In genomic region chr11:65953471-65953870, GRCh38 we compare ENCODE assay signal across 27 cellular contexts. TPM values are rescaled to one million over a fixed set of nuclear protein-coding genes. Genes with fewer than 3 reads are reported as not detected.
"Had no signal": no experiment of that assay in that cellular context is flagged by ENCODE, and none has a peak within 500 bp of the region (broad histone marks: within the 10 kb centered on the region; RNA-seq: fewer than 3 reads in every experiment).

No MANE protein-coding gene starts in this region.

- H2AFZ ChIP-seq: parathyroid adenoma had no signal

- H3K27ac ChIP-seq: breast epithelium, foreskin keratinocyte, heart left ventricle, left ventricle myocardium inferior, parathyroid adenoma, psoas muscle, sigmoid colon, thoracic aorta, uterus had no signal

- H3K79me2 ChIP-seq: parathyroid adenoma had no signal

- H3K4me1 ChIP-seq: breast epithelium, foreskin keratinocyte, heart left ventricle, left ventricle myocardium inferior, parathyroid adenoma, psoas muscle, sigmoid colon, uterus had no signal

- H3K4me3 ChIP-seq: breast epithelium, heart left ventricle, left ventricle myocardium inferior, lung, psoas muscle, sigmoid colon, thoracic aorta, uterus had no signal

- H3K36me3 ChIP-seq: breast epithelium, heart left ventricle, left ventricle myocardium inferior, sigmoid colon, thoracic aorta, uterus had no signal

- H3K9ac ChIP-seq: parathyroid adenoma had no signal

- DNase-seq: activated CD4-positive, alpha-beta T cell treated with anti-CD3 and anti-CD28 coated beads for 36 hours; activated naive CD4-positive, alpha-beta T cell; activated T-cell treated with anti-CD3 and anti-CD28 coated beads for 4 hours; activated T-cell treated with anti-CD3 and anti-CD28 coated beads, Interleukin-2, amount 50 U/mL, for 72 hours; central memory CD4-positive, alpha-beta T cell; endodermal cell; foreskin keratinocyte; heart left ventricle; left ventricle myocardium inferior; naive B cell; nephron progenitor cell; nucleus accumbens; psoas muscle; sigmoid colon; small intestine; stimulated activated CD4-positive, alpha-beta T cell treated with anti-CD3 and anti-CD28 coated beads, Interleukin-4, amount 100 ng/mL, for 24 hours; T-helper 2 cell; uterus had no signal

- H3K9me3 ChIP-seq: breast epithelium, heart left ventricle, left ventricle myocardium inferior, psoas muscle, sigmoid colon, thoracic aorta, uterus had no signal

- H3K27me3 ChIP-seq: uterus had no signal

- FAIRE-seq: islet of Langerhans, small intestine had no signal

RNA-seq across cellular contexts. Expression of gene TSGA10IP, which starts 8.2 kb away (rescaled TPM):
- total RNA-seq: activated CD4-positive, alpha-beta T cell treated with anti-CD3 and anti-CD28 coated beads for 36 hours; activated naive CD4-positive, alpha-beta T cell treated with anti-CD3 and anti-CD28 coated beads, Interleukin-2, amount 50 U/mL, for 72 hours; activated T-cell treated with anti-CD3 and anti-CD28 coated beads, Interleukin-2, amount 50 U/mL, for 72 hours; breast epithelium; esophagus mucosa; foreskin keratinocyte; left ventricle myocardium inferior; mesenteric fat pad; psoas muscle; subcutaneous adipose tissue; thoracic aorta; uterus had no signal
- polyA plus RNA-seq: foreskin keratinocyte, heart left ventricle, psoas muscle, sigmoid colon, small intestine had no signal
